In the genomic region with DNA sequence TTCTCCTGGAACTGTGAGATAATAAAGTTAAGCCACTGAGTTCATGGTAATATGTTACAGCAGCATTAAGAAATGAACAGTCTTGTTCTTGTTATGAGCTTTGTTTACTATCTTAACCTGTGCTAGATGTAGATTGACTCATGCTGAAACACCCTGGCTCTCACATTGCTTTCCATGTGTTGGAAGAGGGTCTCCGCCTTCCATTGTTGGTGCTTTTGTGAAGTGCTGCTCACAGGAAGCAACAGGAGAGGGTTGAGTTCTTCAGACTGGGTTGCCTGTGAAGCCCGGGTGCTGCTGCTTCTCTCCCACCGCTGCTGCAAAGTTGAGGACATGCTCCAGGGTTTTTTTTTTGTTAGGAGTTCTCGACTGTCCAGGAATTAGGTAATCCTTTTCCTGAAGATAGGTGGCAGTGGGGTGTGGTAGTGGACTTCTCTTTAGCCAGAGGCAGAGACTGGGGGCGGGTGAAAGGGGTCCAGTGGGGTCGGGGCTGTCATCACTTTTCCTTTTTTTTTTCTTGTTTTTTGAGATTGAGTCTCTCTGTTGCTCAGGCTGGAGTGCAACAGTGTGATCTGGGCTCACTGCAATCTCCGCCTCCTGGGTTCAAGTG, we compare ENCODE assay signal across 17 cellular contexts. TPM values are rescaled to one million over a fixed set of nuclear protein-coding genes. Genes with fewer than 3 reads are reported as not detected.
DNase-seq lines count a peak whose midpoint lies in the region; ATAC-seq, FAIRE-seq and TF ChIP-seq lines count a peak whose summit lies in the region.
"Had no signal": no experiment of that assay in that cellular context is flagged by ENCODE, and none has a peak within 500 bp of the region (broad histone marks: within the 10 kb centered on the region; RNA-seq: fewer than 3 reads in every experiment).

No MANE protein-coding gene starts in this region.

- H3K23ac ChIP-seq in mesendoderm (ENCODE audit: low read length): no peak overlapping the region

- no peak overlapping the region for H2BK5ac ChIP-seq in mesendoderm (ENCODE audit: low read length)

- H3K9me3 ChIP-seq in DND-41 (ENCODE audit: insufficient read depth, low read length, severe bottlenecking): no peaks in the 10 kb centered on the region
- H3K9me3 ChIP-seq: left lung had no signal

- H3K36me3 ChIP-seq in DND-41 (ENCODE audit: insufficient read depth, low read length): peaks cover 3% of the 10 kb centered on the region; the same call in 1 of the 2 replicates
- no peaks in the 10 kb centered on the region for H3K36me3 ChIP-seq in bronchial epithelial cell (ENCODE audit: control insufficient read depth, insufficient read depth, low read length)
- H3K36me3 ChIP-seq in mesendoderm (ENCODE audit: control insufficient read depth, insufficient read depth, low read length): no peaks in the 10 kb centered on the region
- H3K36me3 ChIP-seq: left lung had no signal

- H3K4me2 ChIP-seq in DND-41 (ENCODE audit: insufficient read depth, low read length): no peak overlapping the region
- H3K4me2 ChIP-seq in mesendoderm (ENCODE audit: low read length): no peak overlapping the region

- peak overlapping the region; percentile 67 for H3K56ac ChIP-seq in mesendoderm (ENCODE audit: low read length)

- no peak overlapping the region for H2BK15ac ChIP-seq in mesendoderm (replicated peaks; ENCODE audit: low read depth)

- no peak overlapping the region for H3K18ac ChIP-seq in mesendoderm (ENCODE audit: low read length)

- H3K79me2 ChIP-seq in DND-41 (ENCODE audit: insufficient read depth, low read length) (peaks cover 27% of the 10 kb centered on the region), mesendoderm (ENCODE audit: control insufficient read depth, insufficient read depth, low read length) (no peaks in the 10 kb centered on the region)

- peaks cover 26% of the 10 kb centered on the region for H3K4me1 ChIP-seq in DND-41 (ENCODE audit: insufficient read depth, low read length)
- H3K4me1 ChIP-seq in mesendoderm (ENCODE audit: control insufficient read depth, low read depth, low read length): peaks cover 5% of the 10 kb centered on the region

- H3K27ac ChIP-seq in DND-41 (ENCODE audit: low read length): no peak overlapping the region
- no peak overlapping the region for H3K27ac ChIP-seq in mesendoderm (ENCODE audit: low read depth, low read length)
- H3K27ac ChIP-seq: left lung, WERI-Rb-1 had no signal

- no peak for DNase-seq in DND-41
- peak; percentile 42 for DNase-seq in M059J (ENCODE audit: low read depth)
- peak; percentile 64 for DNase-seq in bronchial epithelial cell (ENCODE audit: low read depth)
- peak; percentile 54 for DNase-seq in mesendoderm
- DNase-seq in NCI-H774 (lab: John Stamatoyannopoulos, UW): no peak
- DNase-seq in cerebellar nuclear complex (lab: John Stamatoyannopoulos, UW): no peak
- no peak for DNase-seq in ureter (ENCODE audit: low spot score)
- DNase-seq in amniotic stem cell (lab: John Stamatoyannopoulos, UW): no peak
- DNase-seq: activated CD8-positive, alpha-beta memory T cell treated with anti-CD3 and anti-CD28 coated beads for 24 hours; anterior cingulate cortex; Calu3; hippocampal formation; left lung; stimulated activated CD4-positive, alpha-beta T cell treated with anti-CD3 and anti-CD28 coated beads, Interleukin-12 subunit alpha, Interleukin-12 subunit beta, amount 100 ng/mL, for 4 hours; SW 1271; WERI-Rb-1 had no signal

- no peak for ATAC-seq in DND-41 (ENCODE audit: insufficient read depth, low read depth)
- ATAC-seq: left lung had no signal

- no peak overlapping the region for H2AK5ac ChIP-seq in mesendoderm (ENCODE audit: low read length)

- no peak overlapping the region for H2BK120ac ChIP-seq in mesendoderm (ENCODE audit: low read depth, low read length)

- no peak overlapping the region for H4K5ac ChIP-seq in mesendoderm (ENCODE audit: low read length)

- no peak for TF ChIP-seq CTCF in DND-41 (IDR thresholded peaks at IDR 0.05; ENCODE audit: borderline replicate concordance, extremely low read depth, low read length, poor library complexity, severe bottlenecking)
- peak; percentile 29 for TF ChIP-seq CTCF in bronchial epithelial cell (IDR thresholded peaks at IDR 0.05; ENCODE audit: insufficient read depth, low read length, severe bottlenecking)

- H2AFZ ChIP-seq in DND-41 (ENCODE audit: low read depth, low read length): peak overlapping the region; percentile 43; the same call in 1 of the 2 replicates

- H4K20me1 ChIP-seq in DND-41 (ENCODE audit: insufficient read depth, low read length): no peaks in the 10 kb centered on the region; the same call in 1 of the 2 replicates

- H3K27me3 ChIP-seq in DND-41 (ENCODE audit: insufficient read depth, low read length, poor library complexity): peaks cover 2% of the 10 kb centered on the region
- no peaks in the 10 kb centered on the region for H3K27me3 ChIP-seq in bronchial epithelial cell (ENCODE audit: control insufficient read depth, insufficient read depth, low read length)
- H3K27me3 ChIP-seq in mesendoderm (ENCODE audit: insufficient read depth, low read length, poor library complexity): no peaks in the 10 kb centered on the region
- H3K27me3 ChIP-seq: left lung had no signal

- H3K4me3 ChIP-seq in DND-41 (ENCODE audit: low read depth in 1 of 2, low read length in 2 of 2): no peak overlapping the region
- H3K4me3 ChIP-seq in bronchial epithelial cell (ENCODE audit: low read depth, low read length): no peak overlapping the region
- no peak overlapping the region for H3K4me3 ChIP-seq in mesendoderm (ENCODE audit: low read length)
- H3K4me3 ChIP-seq: left lung had no signal

- no peak overlapping the region for H3K9ac ChIP-seq in DND-41 (ENCODE audit: low read depth, low read length)
- H3K9ac ChIP-seq in mesendoderm (ENCODE audit: low read length): no peak overlapping the region

- H3K4ac ChIP-seq in mesendoderm (ENCODE audit: low read depth, low read length): no peak overlapping the region

- H3K79me1 ChIP-seq in mesendoderm (ENCODE audit: low read length): no peaks in the 10 kb centered on the region

- no peak overlapping the region for H4K8ac ChIP-seq in mesendoderm (ENCODE audit: low read depth, low read length)

- no CpG with 5 or more reads among the region's 7 CpGs for WGBS in mesendoderm (ENCODE audit: extremely low coverage, insufficient coverage, low lambda C conversion rate)

- FAIRE-seq in bronchial epithelial cell (lab: Jason Lieb, UNC): no peak
- FAIRE-seq: GM18507 had no signal

RNA-seq across cellular contexts. Expression of a gene that starts 28.7 kb away (rescaled TPM):
- total RNA-seq in M059J (2014; rRNA removed; shearing (Covaris generic)): 501 and 579 TPM in 2 replicates
- total RNA-seq in bronchial epithelial cell (341 and 362 TPM in 2 replicates), ureter (225 TPM)
- polyA plus RNA-seq in mesendoderm (2013, experiment 1 of 2): 582 TPM
- polyA plus RNA-seq in mesendoderm (2013, experiment 2 of 2): 578 TPM

Comparison
In these comparisons a context has a peak if more than half of its experiments do, and no peak if none do; other contexts are left out.
1. DNase-seq: peak in M059J (single experiment), bronchial epithelial cell (single experiment) and mesendoderm (single experiment); none in DND-41 (single experiment), NCI-H774 (single experiment), cerebellar nuclear complex (0 of 2), ureter (single experiment) and amniotic stem cell (single experiment).